ENCODE assay signal across 21 cellular contexts in genomic region chr16:88408561-88408960, GRCh38. TPM values are rescaled to one million over a fixed set of nuclear protein-coding genes. Genes with fewer than 3 reads are reported as not detected.
DNase-seq lines count a peak whose midpoint lies in the region; ATAC-seq and TF ChIP-seq lines count a peak whose summit lies in the region.
"Had no signal": no experiment of that assay in that cellular context is flagged by ENCODE, and none has a peak within 500 bp of the region (broad histone marks: within the 10 kb centered on the region; RNA-seq: fewer than 3 reads in every experiment).

No MANE protein-coding gene starts in this region.

- no peak for TF ChIP-seq CTCF in IMR-90 (conservative IDR thresholded peaks at IDR 0.05; ENCODE audit: low read depth, low read length)
- no peak for TF ChIP-seq CTCF in neural progenitor cell (IDR thresholded peaks at IDR 0.05)

- H2AFZ ChIP-seq in IMR-90 (replicated peaks; ENCODE audit: low read length, poor library complexity) (no peak overlapping the region), neural progenitor cell (replicated peaks) (no peak overlapping the region)

- no peak for TF ChIP-seq POLR2A in IMR-90 (IDR thresholded peaks at IDR 0.05; ENCODE audit: low read depth, low read length)

- intact Hi-C loops in IMR-90 (cut with micrococcal nuclease), result no loop called here
- intact Hi-C loops in dendritic cell treated with granulocyte-macrophage colony-stimulating factor and Interleukin-4, amounts not matched to agents 40 ng/mL and 50 ng/mL, for 4 days (cut with micrococcal nuclease), result no loop called here

- H4K8ac ChIP-seq in IMR-90 (ENCODE audit: low read depth in 2 of 2, low read length in 2 of 2), result no peak overlapping the region

- H3K4me2 ChIP-seq in BLaER1, result peak overlapping the region; percentile 53
- no peak overlapping the region for H3K4me2 ChIP-seq in IMR-90 (ENCODE audit: low read depth, low read length)
- no peak overlapping the region for H3K4me2 ChIP-seq in neural progenitor cell
- H3K4me2 ChIP-seq: A549 had no signal

- DNase-seq in IMR-90 (no peak), neural progenitor cell (ENCODE audit: low spot score) (no peak), NAMALWA (ENCODE audit: low spot score) (no peak), AG20443 (ENCODE audit: low spot score) (no peak), NCI-H748 (lab: John Stamatoyannopoulos, UW; ENCODE audit: unreplicated experiment) (no peak)
- DNase-seq: 8988T; ACHN; C1 segment of cervical spinal cord; Caco-2; CD4-positive, CD25-positive, alpha-beta regulatory T cell; CD8-positive, alpha-beta T cell; DMS153; DND-41; GOT3; HFFc6 had no signal

- no peaks in the 10 kb centered on the region for H3K79me2 ChIP-seq in neural progenitor cell (ENCODE audit: low read depth)

- no peak overlapping the region for H2AK5ac ChIP-seq in IMR-90 (ENCODE audit: low read depth, low read length)

- ATAC-seq in IMR-90 (ENCODE audit: low read depth) (no peak), HG02884 (IDR thresholded peaks at IDR 0.05; ENCODE audit: unreplicated experiment) (no peak)
- ATAC-seq: A549; CD8-positive, alpha-beta T cell had no signal

- no peaks in the 10 kb centered on the region for H3K36me3 Mint-ChIP-seq in dendritic cell treated with granulocyte-macrophage colony-stimulating factor and Interleukin-4, amounts not matched to agents 40 ng/mL and 50 ng/mL, for 4 days (ENCODE audit: low read depth)
- H3K36me3 Mint-ChIP-seq in neural progenitor cell, result no peaks in the 10 kb centered on the region
- H3K36me3 Mint-ChIP-seq: CD4-positive, CD25-positive, alpha-beta regulatory T cell; CD8-positive, alpha-beta T cell had no signal

- CTCF ChIA-PET in IMR-90 (lab: Yijun Ruan, JAX), result interaction anchor here (0.6 kb wide), 1 partner anchor 537 kb away, joined by 4 read pairs; no protein-coding TSS in a partner anchor

- H2BK15ac ChIP-seq in IMR-90 (ENCODE audit: low read depth, low read length), result no peak overlapping the region

- POLR2A ChIA-PET in IMR-90 (lab: Charles Lee; ENCODE audit: unreplicated experiment), result no interaction called here

- no peaks in the 10 kb centered on the region for H3K9me3 Mint-ChIP-seq in dendritic cell treated with granulocyte-macrophage colony-stimulating factor and Interleukin-4, amounts not matched to agents 40 ng/mL and 50 ng/mL, for 4 days
- H3K9me3 Mint-ChIP-seq in neural progenitor cell, result no peaks in the 10 kb centered on the region
- H3K9me3 Mint-ChIP-seq: CD8-positive, alpha-beta T cell; HFFc6 had no signal

- H3K9me3 ChIP-seq in BLaER1 (no peaks in the 10 kb centered on the region), IMR-90 (ENCODE audit: control insufficient read depth, insufficient read depth, low read length) (no peaks in the 10 kb centered on the region), neural progenitor cell (ENCODE audit: low read depth) (no peaks in the 10 kb centered on the region)
- H3K9me3 ChIP-seq: A549, Caco-2, HAP-1 had no signal

- H3K9me1 ChIP-seq in IMR-90 (ENCODE audit: insufficient read depth, low read length), result peaks cover 27% of the 10 kb centered on the region

- BruUV-seq in IMR-90 (replicated peaks; lab: Mats Ljungman, UMichigan), result no TSS peak

- H3K4me3 ChIP-seq in BLaER1 (no peak overlapping the region), IMR-90 (ENCODE audit: insufficient read depth, low read depth, low read length) (no peak overlapping the region), neural progenitor cell (no peak overlapping the region)
- H3K4me3 ChIP-seq: A549, HAP-1 had no signal

- H3K4me1 Mint-ChIP-seq in dendritic cell treated with granulocyte-macrophage colony-stimulating factor and Interleukin-4, amounts not matched to agents 40 ng/mL and 50 ng/mL, for 4 days (ENCODE audit: low read depth), result peaks cover 31% of the 10 kb centered on the region
- peaks cover 16% of the 10 kb centered on the region for H3K4me1 Mint-ChIP-seq in neural progenitor cell

- H2BK20ac ChIP-seq in IMR-90 (ENCODE audit: low read depth, low read length), result no peak overlapping the region

- H3K27me3 ChIP-seq in BLaER1, result no peaks in the 10 kb centered on the region
- no peaks in the 10 kb centered on the region for H3K27me3 ChIP-seq in IMR-90 (ENCODE audit: control insufficient read depth, insufficient read depth, low read length)
- H3K27me3 ChIP-seq in neural progenitor cell, result no peaks in the 10 kb centered on the region

- H3K23ac ChIP-seq in IMR-90 (ENCODE audit: low read depth, low read length), result no peak overlapping the region

- H3K27ac ChIP-seq in BLaER1 (no peak overlapping the region), IMR-90 (ENCODE audit: insufficient read depth, low read length) (peak overlapping the region; percentile 47; the same call in 1 of the 2 replicates), neural progenitor cell (no peak overlapping the region)

- in situ Hi-C loops in IMR-90 (cut with MboI; ENCODE audit: low sequenced_read_pairs), result no loop called here

- no peaks in the 10 kb centered on the region for H3F3A ChIP-seq in neural progenitor cell (ENCODE audit: low read depth)

- H3K4me3 Mint-ChIP-seq in dendritic cell treated with granulocyte-macrophage colony-stimulating factor and Interleukin-4, amounts not matched to agents 40 ng/mL and 50 ng/mL, for 4 days, result no peak overlapping the region
- no peak overlapping the region for H3K4me3 Mint-ChIP-seq in neural progenitor cell
- H3K4me3 Mint-ChIP-seq: B cell; CD4-positive, CD25-positive, alpha-beta regulatory T cell; CD8-positive, alpha-beta T cell; HFFc6 had no signal

- no peaks in the 10 kb centered on the region for H4K20me1 ChIP-seq in BLaER1
- H4K20me1 ChIP-seq in IMR-90 (ENCODE audit: insufficient read depth, low read length), result peaks cover 100% of the 10 kb centered on the region
- no peaks in the 10 kb centered on the region for H4K20me1 ChIP-seq in neural progenitor cell (ENCODE audit: low read depth)

- H4K5ac ChIP-seq in IMR-90 (ENCODE audit: low read depth, low read length), result no peak overlapping the region; the same call in 1 of the 2 replicates

- H3K14ac ChIP-seq in IMR-90 (replicated peaks; ENCODE audit: low read depth, low read length), result no peak overlapping the region

- H2BK5ac ChIP-seq in IMR-90 (ENCODE audit: low read depth, low read length, poor library complexity, severe bottlenecking), result no peak overlapping the region

- H3K27me3 Mint-ChIP-seq in dendritic cell treated with granulocyte-macrophage colony-stimulating factor and Interleukin-4, amounts not matched to agents 40 ng/mL and 50 ng/mL, for 4 days, result peaks cover 9% of the 10 kb centered on the region
- H3K27me3 Mint-ChIP-seq in neural progenitor cell (ENCODE audit: insufficient read depth, low read depth), result peaks cover 14% of the 10 kb centered on the region

- H3K56ac ChIP-seq in IMR-90 (ENCODE audit: extremely low read depth, insufficient read depth, low read length), result no peak overlapping the region

- no peak for TF ChIP-seq RAD21 in IMR-90 (IDR thresholded peaks at IDR 0.05; ENCODE audit: low read length)

- dilution Hi-C loops in IMR-90 (cut with HindIII; ENCODE audit: low sequenced_read_pairs, unreplicated experiment), result no loop called here

- WGBS in IMR-90 (ENCODE audit: extremely low coverage in 2 of 2, insufficient read length in 1 of 2), 2 experiments, result 63% methylated on average over 7 of the region's 13 CpGs; no CpG with 5 or more reads in 1 of the 2 experiments

- peaks cover 50% of the 10 kb centered on the region for H3K4me1 ChIP-seq in BLaER1
- H3K4me1 ChIP-seq in IMR-90 (ENCODE audit: control insufficient read depth, insufficient read depth, low read length), result peaks cover 22% of the 10 kb centered on the region; the same call in 1 of the 2 replicates
- no peaks in the 10 kb centered on the region for H3K4me1 ChIP-seq in neural progenitor cell
- H3K4me1 ChIP-seq: Caco-2, HAP-1 had no signal

- no peak overlapping the region for H3K4ac ChIP-seq in IMR-90 (ENCODE audit: low read depth, low read length)

- H2AK9ac ChIP-seq in IMR-90 (replicated peaks; ENCODE audit: low read depth, low read length, poor library complexity), result no peak overlapping the region

- H3K18ac ChIP-seq in IMR-90 (ENCODE audit: low read depth, low read length), result no peak overlapping the region; the same call in 1 of the 2 replicates

- no peak overlapping the region for H4K91ac ChIP-seq in IMR-90 (ENCODE audit: insufficient read depth, low read depth, low read length)

- H2BK120ac ChIP-seq in IMR-90 (ENCODE audit: low read depth, low read length), result no peak overlapping the region

- H3K9ac ChIP-seq in BLaER1 (no peak overlapping the region), IMR-90 (ENCODE audit: low read depth, low read length) (no peak overlapping the region), neural progenitor cell (no peak overlapping the region)

- H3K79me1 ChIP-seq in IMR-90 (ENCODE audit: low read depth in 1 of 2, low read length in 2 of 2), result peaks cover 25 to 89% of the 10 kb centered on the region in 2 experiments; a peak in 3 of 4 replicates

- H3K36me3 ChIP-seq in BLaER1 (no peaks in the 10 kb centered on the region), IMR-90 (ENCODE audit: control insufficient read depth, insufficient read depth, low read length) (peaks cover 44% of the 10 kb centered on the region), neural progenitor cell (no peaks in the 10 kb centered on the region)
- H3K36me3 ChIP-seq: HAP-1 had no signal

- H3K27ac Mint-ChIP-seq in dendritic cell treated with granulocyte-macrophage colony-stimulating factor and Interleukin-4, amounts not matched to agents 40 ng/mL and 50 ng/mL, for 4 days, result peak overlapping the region; percentile 16
- peak overlapping the region; percentile 29 for H3K27ac Mint-ChIP-seq in neural progenitor cell
- H3K27ac Mint-ChIP-seq: B cell; CD4-positive, CD25-positive, alpha-beta regulatory T cell; CD8-positive, alpha-beta T cell; HFFc6 had no signal

TF ChIP-seq in IMR-90, 13 proteins besides CTCF, POLR2A, EP300 and RAD21 (continues in another document):
- TF ChIP-seq MAFK (IDR thresholded peaks at IDR 0.05; ENCODE audit: low read depth, low read length) (no peak), MXI1 (IDR thresholded peaks at IDR 0.05; ENCODE audit: borderline replicate concordance, low read depth, low read length) (no peak), BHLHE40 (IDR thresholded peaks at IDR 0.05; ENCODE audit: low read depth, low read length) (no peak), MAZ (IDR thresholded peaks at IDR 0.05; ENCODE audit: borderline replicate concordance, low read depth, low read length) (no peak), NFE2L2 (IDR thresholded peaks at IDR 0.05; ENCODE audit: low read depth, low read length) (no peak), RFX5 (IDR thresholded peaks at IDR 0.05; ENCODE audit: low read depth, low read length) (no peak), FOS (IDR thresholded peaks at IDR 0.05; ENCODE audit: low read depth, low read length) (no peak)

RNA-seq across cellular contexts. Expression of gene ZNF469, which starts 25.8 kb away (rescaled TPM):
- 1.1 and 1.4 TPM in 2 replicates for total RNA-seq in IMR-90 (2012; rRNA removed)
- polyA plus RNA-seq in IMR-90 (2012; rRNA removed), result 13.3 and 16.4 TPM in 2 replicates
- polyA plus RNA-seq in IMR-90 (2012; cell fraction: cytosol; rRNA removed), result 5.1 and 8.8 TPM in 2 replicates
- polyA plus RNA-seq in IMR-90 (2012; cell fraction: nucleus; rRNA removed; ENCODE audit: low replicate concordance), result 32.3 and 70.4 TPM in 2 replicates
- total RNA-seq in neural progenitor cell (ENCODE audit: low replicate concordance), result 0.02 and 0.03 TPM in 2 replicates

RNA-seq across cellular contexts. Expression of gene ZFPM1, which starts 44.5 kb away (rescaled TPM):
- total RNA-seq in IMR-90 (2012; rRNA removed) (0.28 and 0.36 TPM in 2 replicates), neural progenitor cell (ENCODE audit: low replicate concordance) (0.36 and 0.96 TPM in 2 replicates)
- polyA plus RNA-seq in IMR-90 (2012; rRNA removed), result 1.1 and 1.8 TPM in 2 replicates
- 1.2 and 2.4 TPM in 2 replicates for polyA plus RNA-seq in IMR-90 (2012; cell fraction: cytosol; rRNA removed)
- polyA plus RNA-seq in IMR-90 (2012; cell fraction: nucleus; rRNA removed; ENCODE audit: low replicate concordance), result 4.0 and 9.2 TPM in 2 replicates
